In genomic region chr14:39229601-39230110, GRCh38 we compare ENCODE assay signal across 19 cellular contexts. TPM values are rescaled to one million over a fixed set of nuclear protein-coding genes. Genes with fewer than 3 reads are reported as not detected.
DNase-seq lines count a peak whose midpoint lies in the region; ATAC-seq, FAIRE-seq and TF ChIP-seq lines count a peak whose summit lies in the region.
"Had no signal": no experiment of that assay in that cellular context is flagged by ENCODE, and none has a peak within 500 bp of the region (broad histone marks: within the 10 kb centered on the region; RNA-seq: fewer than 3 reads in every experiment).

No MANE protein-coding gene starts in this region.

- TF ChIP-seq POLR2A in HepG2 (IDR thresholded peaks at IDR 0.05; ENCODE audit: insufficient read depth in 1 of 2, low read depth in 2 of 2, low read length in 2 of 2) (no peak), right lobe of liver (IDR thresholded peaks at IDR 0.05) (no peak), K562 (conservative IDR thresholded peaks at IDR 0.05) (no peak)

- H3K4me3 Mint-ChIP-seq in stimulated activated naive CD8-positive, alpha-beta T cell treated with anti-CD3 and anti-CD28 coated beads, Interleukin-15, amount 100 ng/mL, for 72 hours, result peak overlapping the region; percentile 1 to 49
- H3K4me3 Mint-ChIP-seq: memory B cell, nephron progenitor cell had no signal

- intact Hi-C loops in HepG2 (cut with micrococcal nuclease; ENCODE audit: unreplicated experiment), result loop anchor here (5.0 to 10.0 kb wide), 2 partner anchors 83 to 205 kb away; no protein-coding TSS in a partner anchor
- intact Hi-C loops in right lobe of liver (cut with DNase I), result no loop called here
- intact Hi-C loops in OCI-LY7 (cut with micrococcal nuclease; ENCODE audit: unreplicated experiment), result loop anchor here (5.0 kb wide), 2 partner anchors 138 to 203 kb away; partner anchors contain the start of gene FBXO33
- intact Hi-C loops in K562 (cut with micrococcal nuclease), result loop anchor here (2.0 kb wide), 2 partner anchors 123 to 197 kb away; no protein-coding TSS in a partner anchor

- DNase-seq in HepG2 (ENCODE audit: low spot score) (no peak), right lobe of liver (no peak), OCI-LY7 (ENCODE audit: low spot score) (no peak), K562 (ENCODE audit: extremely low read depth in 1 of 4, low spot score in 3 of 4) (peak; percentile 8 to 23 (median 11)), NCI-H2081 treated with DMSO at 0.1 percent for 48 hours (lab: John Stamatoyannopoulos, UW) (no peak), SIG-M5 treated with dmso at 0.1 percent for 504 hours (lab: John Stamatoyannopoulos, UW; ENCODE audit: unreplicated experiment) (no peak)
- DNase-seq in stimulated activated naive CD8-positive, alpha-beta T cell treated with anti-CD3 and anti-CD28 coated beads, Interleukin-15, amount 100 ng/mL, for 72 hours, result peak in 1 of 2 donors; percentile 13
- DNase-seq: dorsolateral prefrontal cortex, esophagus squamous epithelium, GF-D8, NCI-H2029, NCI-H510A, nephron progenitor cell, OCI-M1, substantia nigra had no signal

- peaks cover 52% of the 10 kb centered on the region for H3K4me1 Mint-ChIP-seq in stimulated activated naive CD8-positive, alpha-beta T cell treated with anti-CD3 and anti-CD28 coated beads, Interleukin-15, amount 100 ng/mL, for 72 hours
- H3K4me1 Mint-ChIP-seq: memory B cell, nephron progenitor cell had no signal

- H3K36me3 ChIP-seq in HepG2 (replicated peaks in 1 of 2; ENCODE audit: control insufficient read depth in 1 of 2, insufficient read depth in 2 of 2, low read length in 2 of 2), result no peaks in the 10 kb centered on the region
- no peaks in the 10 kb centered on the region for H3K36me3 ChIP-seq in right lobe of liver
- H3K36me3 ChIP-seq in OCI-LY7 (ENCODE audit: insufficient read depth, low read length), result no peaks in the 10 kb centered on the region
- H3K36me3 ChIP-seq in K562 (ENCODE audit: control insufficient read depth, insufficient read depth, low read length), result no peaks in the 10 kb centered on the region
- H3K36me3 ChIP-seq: esophagus squamous epithelium had no signal

- H3K9me3 ChIP-seq in HepG2 (ENCODE audit: low read length) (no peaks in the 10 kb centered on the region), right lobe of liver (no peaks in the 10 kb centered on the region), OCI-LY7 (ENCODE audit: low read length) (no peaks in the 10 kb centered on the region), K562 (replicated peaks; ENCODE audit: control insufficient read depth, insufficient read depth, low read depth, low read length) (no peaks in the 10 kb centered on the region)
- H3K9me3 ChIP-seq: esophagus squamous epithelium had no signal

- H3K4me2 ChIP-seq in HepG2 (ENCODE audit: low read depth, low read length), result peak overlapping the region; percentile 38
- H3K4me2 ChIP-seq in OCI-LY7 (ENCODE audit: low read length), result no peak overlapping the region
- no peak overlapping the region for H3K4me2 ChIP-seq in K562 (ENCODE audit: insufficient read depth, low read length)

- POLR2A ChIA-PET in HepG2 (lab: Yijun Ruan, JAX) (interaction anchor here (0.7 to 2.3 kb wide), 6 partner anchors 11 to 78 kb away, joined by 3 to 10 read pairs (median 4); partner anchors contain the start of genes PNN and TRAPPC6B), OCI-LY7 (lab: Charles Lee) (interaction anchor here (0.8 kb wide), 1 partner anchor 194 kb away, joined by 5 read pairs; no protein-coding TSS in a partner anchor), K562 (lab: Yijun Ruan, JAX) (no interaction called here)

- TF ChIP-seq RAD21 in HepG2 (CRISPR knock-in tag; IDR thresholded peaks at IDR 0.05) (no peak), K562 (CRISPR knock-in tag; conservative IDR thresholded peaks at IDR 0.05 in 1 of 2, IDR thresholded peaks at IDR 0.05 in 1 of 2) (no peak)

- in situ Hi-C loops in HepG2 (cut with HindIII; ENCODE audit: extremely low pct_ligation_motif_present, low pct_unique_long_range_greater_than_20kb) (loop anchor here (5.0 kb wide), 2 partner anchors 138 to 203 kb away; partner anchors contain the start of gene FBXO33), K562 (cut with MboI) (no loop called here)

- TF ChIP-seq EP300 in HepG2 (IDR thresholded peaks at IDR 0.05; ENCODE audit: low read depth in 2 of 2, low read length in 2 of 2) (no peak), HepG2 (CRISPR knock-in tag; IDR thresholded peaks at IDR 0.05; ENCODE audit: borderline replicate concordance) (no peak), K562 (IDR thresholded peaks at IDR 0.05; ENCODE audit: low read length) (no peak)

- H3K9me2 ChIP-seq in OCI-LY7 (ENCODE audit: insufficient read depth, low read length), result no peaks in the 10 kb centered on the region

- H3K9me3 Mint-ChIP-seq in stimulated activated naive CD8-positive, alpha-beta T cell treated with anti-CD3 and anti-CD28 coated beads, Interleukin-15, amount 100 ng/mL, for 72 hours, result no peaks in the 10 kb centered on the region
- H3K9me3 Mint-ChIP-seq: memory B cell, nephron progenitor cell had no signal

- H3K9ac ChIP-seq in HepG2 (ENCODE audit: insufficient read depth, low read depth, low read length) (peak overlapping the region; percentile 3; the same call in 1 of the 2 replicates), K562 (ENCODE audit: insufficient read depth in 1 of 2, low read depth in 2 of 2, low read length in 2 of 2) (no peak overlapping the region)

- H3K79me2 ChIP-seq in HepG2 (ENCODE audit: insufficient read depth, low read length) (peaks cover 10% of the 10 kb centered on the region), OCI-LY7 (ENCODE audit: insufficient read depth, low read depth, low read length) (no peaks in the 10 kb centered on the region), K562 (ENCODE audit: control insufficient read depth, insufficient read depth, low read length) (no peaks in the 10 kb centered on the region)

- no TSS peak for BruUV-seq in HepG2 (replicated peaks; lab: Mats Ljungman, UMichigan)
- BruUV-seq in OCI-LY7 (replicated peaks; lab: Mats Ljungman, UMichigan), result no TSS peak
- no TSS peak for BruUV-seq in K562 (replicated peaks; lab: Mats Ljungman, UMichigan)

- peak overlapping the region; percentile 42 to 97 for H3K27ac Mint-ChIP-seq in stimulated activated naive CD8-positive, alpha-beta T cell treated with anti-CD3 and anti-CD28 coated beads, Interleukin-15, amount 100 ng/mL, for 72 hours
- H3K27ac Mint-ChIP-seq: memory B cell, nephron progenitor cell had no signal

- 23% methylated on average over 3 of the region's 3 CpGs for WGBS in HepG2 (ENCODE audit: low lambda C conversion rate)
- WGBS in right lobe of liver (ENCODE audit: insufficient coverage, low coverage, low lambda C conversion rate, missing lambda C conversion rate), result no CpG with 5 or more reads among the region's 3 CpGs
- 5% methylated on average over 3 of the region's 3 CpGs for WGBS in K562 (ENCODE audit: insufficient coverage, low coverage, missing lambda C conversion rate)

- TF ChIP-seq CTCF in HepG2 (CRISPR knock-in tag; IDR thresholded peaks at IDR 0.05) (no peak), right lobe of liver (IDR thresholded peaks at IDR 0.05) (no peak), OCI-LY7 (conservative IDR thresholded peaks at IDR 0.05; ENCODE audit: low read length) (no peak), K562 (IDR thresholded peaks at IDR 0.05 in 2 of 3, conservative IDR thresholded peaks at IDR 0.05 in 1 of 3; ENCODE audit: insufficient read depth in 2 of 3, low read depth in 1 of 3, low read length in 3 of 3) (no peak)

- H3K4me1 ChIP-seq in HepG2 (ENCODE audit: insufficient read depth, low read length), result peaks cover 44% of the 10 kb centered on the region
- H3K4me1 ChIP-seq in right lobe of liver, result peaks cover 0 to 13% (median 6%) of the 10 kb centered on the region in 4 donors
- H3K4me1 ChIP-seq in OCI-LY7 (ENCODE audit: insufficient read depth, low read length, poor library complexity, severe bottlenecking), result no peaks in the 10 kb centered on the region
- peaks cover 0 to 20% of the 10 kb centered on the region in 2 experiments; a peak in 3 of 5 replicates for H3K4me1 ChIP-seq in K562 (replicated peaks in 1 of 2; ENCODE audit: control insufficient read depth in 2 of 2, insufficient read depth in 2 of 2, low read length in 2 of 2)

- no peak overlapping the region for H3K27ac ChIP-seq in HepG2 (ENCODE audit: extremely low read length, insufficient read depth, low read length)
- H3K27ac ChIP-seq in right lobe of liver, result no peak overlapping the region
- no peak overlapping the region for H3K27ac ChIP-seq in OCI-LY7 (ENCODE audit: low read depth, low read length, poor library complexity, severe bottlenecking)
- 0 out of 3 replicates have a peak overlapping the region, but pooled peaks have one; percentile 30 for H3K27ac ChIP-seq in K562 (ENCODE audit: extremely low read depth, low read depth, low read length)
- H3K27ac ChIP-seq: esophagus squamous epithelium had no signal

- ATAC-seq in HepG2 (no peak), right lobe of liver (no peak), K562 (peak; percentile 35), HG02623 (IDR thresholded peaks at IDR 0.05; ENCODE audit: unreplicated experiment) (no peak)
- peak; percentile 27 for ATAC-seq in stimulated activated naive CD8-positive, alpha-beta T cell treated with anti-CD3 and anti-CD28 coated beads, Interleukin-15, amount 100 ng/mL, for 72 hours
- ATAC-seq: HCT116 had no signal

- no peaks in the 10 kb centered on the region for H3K9me1 ChIP-seq in K562 (ENCODE audit: control insufficient read depth, insufficient read depth, low read length)

- CTCF ChIA-PET in HepG2 (lab: Yijun Ruan, JAX; ENCODE audit: low intra/inter-chr PET ratio, low total read pairs) (no interaction called here), OCI-LY7 (lab: Charles Lee; ENCODE audit: unreplicated experiment) (no interaction called here), K562 (lab: Yijun Ruan, JAX; ENCODE audit: low intra/inter-chr PET ratio) (no interaction called here)

- no peak overlapping the region for H3K4me3 ChIP-seq in HepG2 (replicated peaks in 1 of 3; ENCODE audit: insufficient read depth in 1 of 3, low read depth in 2 of 3, low read length in 3 of 3)
- H3K4me3 ChIP-seq in right lobe of liver, result no peak overlapping the region
- H3K4me3 ChIP-seq in OCI-LY7 (ENCODE audit: low read depth, low read length, poor library complexity, severe bottlenecking), result no peak overlapping the region
- no peak overlapping the region for H3K4me3 ChIP-seq in K562
- H3K4me3 ChIP-seq: dorsolateral prefrontal cortex, esophagus squamous epithelium had no signal

- H2AFZ ChIP-seq in HepG2 (ENCODE audit: low read length) (peak overlapping the region; percentile 51), OCI-LY7 (ENCODE audit: low read length) (0 out of 2 replicates have a peak overlapping the region, but pooled peaks have one; percentile 12), K562 (ENCODE audit: low read depth, low read length) (peak overlapping the region; percentile 48)

- H3K27me3 ChIP-seq in HepG2 (ENCODE audit: control insufficient read depth in 1 of 2, insufficient read depth in 2 of 2, low read length in 2 of 2), result no peaks in the 10 kb centered on the region; a peak in 1 of 5 replicates
- no peaks in the 10 kb centered on the region for H3K27me3 ChIP-seq in right lobe of liver
- H3K27me3 ChIP-seq in K562 (ENCODE audit: control insufficient read depth in 2 of 2, insufficient read depth in 2 of 2, low read length in 2 of 2), result no peaks in the 10 kb centered on the region
- H3K27me3 ChIP-seq: dorsolateral prefrontal cortex, esophagus squamous epithelium had no signal

- FAIRE-seq in HepG2 (lab: Jason Lieb, UNC) (no peak), K562 (lab: Jason Lieb, UNC) (no peak)
- FAIRE-seq: D721Med had no signal

- H4K20me1 ChIP-seq in HepG2 (ENCODE audit: insufficient read depth, low read length) (no peaks in the 10 kb centered on the region), OCI-LY7 (ENCODE audit: insufficient read depth, low read length) (no peaks in the 10 kb centered on the region), K562 (replicated peaks; ENCODE audit: control insufficient read depth, insufficient read depth, low read length) (no peaks in the 10 kb centered on the region)

- no peaks in the 10 kb centered on the region for H3K27me3 Mint-ChIP-seq in stimulated activated naive CD8-positive, alpha-beta T cell treated with anti-CD3 and anti-CD28 coated beads, Interleukin-15, amount 100 ng/mL, for 72 hours

RNA-seq across cellular contexts. Expression of gene MIA2, which starts 4.1 kb away (rescaled TPM):
- total RNA-seq in HepG2 (2016; rRNA removed; fragmentation: Illumina TruSeq; extraction: Trizol) (119 and 158 TPM in 2 replicates), right lobe of liver (10 to 100 TPM; 58.7 to 90.8 (median 73.6) TPM), OCI-LY7 (2022) (28.3 and 34.4 TPM in 2 replicates), K562 (2014; rRNA removed) (6.9 and 7.2 TPM in 2 replicates), K562 (2014; rRNA removed; fragmentation: Illumina TruSeq; extraction: Trizol) (17.0 and 18.9 TPM in 2 replicates), K562 (2015; rRNA removed; fragmentation: Illumina TruSeq; extraction: Trizol) (11.8 and 13.6 TPM in 2 replicates), K562 (2021) (10.4 and 12.8 TPM in 2 replicates)
- total RNA-seq in HepG2 (2016; cell fraction: cytosol; rRNA removed; fragmentation: Illumina TruSeq; extraction: Trizol; ENCODE audit: low read depth), result 154 and 169 TPM in 2 replicates
- total RNA-seq in HepG2 (2016; cell fraction: insoluble cytoplasmic fraction; rRNA removed; fragmentation: Illumina TruSeq; extraction: Trizol), result 111 and 161 TPM in 2 replicates
- total RNA-seq in HepG2 (2016; cell fraction: membrane; rRNA removed; fragmentation: Illumina TruSeq; extraction: Trizol), result 165 and 196 TPM in 2 replicates
- 192 and 219 TPM in 2 replicates for total RNA-seq in HepG2 (2016; cell fraction: nucleus; rRNA removed; fragmentation: Illumina TruSeq; extraction: Trizol)
- polyA plus RNA-seq in HepG2 (2011; rRNA removed) (131 and 134 TPM in 2 replicates), K562 (2011; rRNA removed) (12.3 and 13.0 TPM in 2 replicates), K562 (2014; fragmentation: Illumina TruSeq; extraction: Trizol) (18.3 and 21.8 TPM in 2 replicates), K562 (2014; fragmentation: Nextera tagmentation; extraction: Ambion mirVana) (10 to 100 TPM in 1 of 2 experiments, 1 to 10 TPM in 1; 6.0 to 11.5 TPM), K562 (2014; rRNA removed) (11.8 and 12.2 TPM in 2 replicates)
- 57.1 and 79.7 TPM in 2 replicates for polyA plus RNA-seq in HepG2 (2011; cell fraction: cytosol; rRNA removed)
- polyA plus RNA-seq in HepG2 (2011; cell fraction: nucleus; rRNA removed), result 77.3 and 94.7 TPM in 2 replicates
- 103 and 118 TPM in 2 replicates for polyA plus RNA-seq in HepG2 (2012)
- 19.6 and 24.5 TPM in 2 replicates for polyA plus RNA-seq in HepG2 (2016; cell fraction: cytosol; fragmentation: Illumina TruSeq; extraction: Trizol; ENCODE audit: low read depth)
- polyA plus RNA-seq in HepG2 (2016; cell fraction: insoluble cytoplasmic fraction; fragmentation: Illumina TruSeq; extraction: Trizol; ENCODE audit: low read depth), result 95.4 and 102 TPM in 2 replicates
- polyA plus RNA-seq in HepG2 (2016; cell fraction: membrane; fragmentation: Illumina TruSeq; extraction: Trizol; ENCODE audit: low read depth), result 45.8 and 50.4 TPM in 2 replicates
- 216 and 223 TPM in 2 replicates for polyA plus RNA-seq in HepG2 (2016; cell fraction: nucleus; fragmentation: Illumina TruSeq; extraction: Trizol; ENCODE audit: insufficient read depth, low read depth)
- 24.3 and 71.9 TPM in 2 replicates for polyA minus RNA-seq in HepG2 (2011; rRNA and poly(A)+ RNA removed; ENCODE audit: low replicate concordance)
- 59.9 and 69.8 TPM in 2 replicates for polyA minus RNA-seq in HepG2 (2011; cell fraction: cytosol; rRNA and poly(A)+ RNA removed)
- polyA minus RNA-seq in HepG2 (2011; cell fraction: nucleus; rRNA and poly(A)+ RNA removed), result 211 and 242 TPM in 2 replicates
- total RNA-seq in OCI-LY7 (2014; rRNA removed; shearing (Covaris generic)), result 16.9 and 20.2 TPM in 2 replicates
- total RNA-seq in K562 (2011; cell fraction: chromatin; rRNA removed; ENCODE audit: low replicate concordance), result 7.1 and 20.8 TPM in 2 replicates
- total RNA-seq in K562 (2011; cell fraction: nucleolus; rRNA removed), result 5.3 and 8.0 TPM in 2 replicates
- total RNA-seq in K562 (2011; cell fraction: nucleoplasm; rRNA removed), result 12.2 and 17.0 TPM in 2 replicates
- polyA plus RNA-seq in K562 (2011; cell fraction: cytosol; rRNA removed), result 6.4 and 8.1 TPM in 2 replicates
- polyA plus RNA-seq in K562 (2011; cell fraction: nucleus; rRNA removed), result 10.6 and 11.1 TPM in 2 replicates
- 7.3 and 17.5 TPM in 2 replicates for polyA plus RNA-seq in K562 (2012)
- 8.6 and 10.0 TPM in 2 replicates for polyA minus RNA-seq in K562 (2011; rRNA and poly(A)+ RNA removed)
- polyA minus RNA-seq in K562 (2011; cell fraction: cytosol; rRNA and poly(A)+ RNA removed), result 4.2 and 5.0 TPM in 2 replicates
- 5.0 and 7.9 TPM in 2 replicates for polyA minus RNA-seq in K562 (2011; cell fraction: nucleus; rRNA and poly(A)+ RNA removed)

RNA-seq across cellular contexts. Expression of gene PNN, which starts 54.6 kb away (rescaled TPM):
- 110 and 214 TPM in 2 replicates for total RNA-seq in HepG2 (2016; rRNA removed; fragmentation: Illumina TruSeq; extraction: Trizol)
- total RNA-seq in HepG2 (2016; cell fraction: cytosol; rRNA removed; fragmentation: Illumina TruSeq; extraction: Trizol; ENCODE audit: low read depth), result 47.1 and 48.8 TPM in 2 replicates
- total RNA-seq in HepG2 (2016; cell fraction: insoluble cytoplasmic fraction; rRNA removed; fragmentation: Illumina TruSeq; extraction: Trizol), result 105 and 215 TPM in 2 replicates
- 22.0 and 26.0 TPM in 2 replicates for total RNA-seq in HepG2 (2016; cell fraction: membrane; rRNA removed; fragmentation: Illumina TruSeq; extraction: Trizol)
- 407 and 445 TPM in 2 replicates for total RNA-seq in HepG2 (2016; cell fraction: nucleus; rRNA removed; fragmentation: Illumina TruSeq; extraction: Trizol)
- polyA plus RNA-seq in HepG2 (2011; rRNA removed), result 58.0 and 58.6 TPM in 2 replicates
- 22.1 and 29.7 TPM in 2 replicates for polyA plus RNA-seq in HepG2 (2011; cell fraction: cytosol; rRNA removed)
- polyA plus RNA-seq in HepG2 (2011; cell fraction: nucleus; rRNA removed), result 315 and 430 TPM in 2 replicates
- polyA plus RNA-seq in HepG2 (2012), result 184 and 252 TPM in 2 replicates
- 4.4 and 5.0 TPM in 2 replicates for polyA plus RNA-seq in HepG2 (2016; cell fraction: cytosol; fragmentation: Illumina TruSeq; extraction: Trizol; ENCODE audit: low read depth)
- polyA plus RNA-seq in HepG2 (2016; cell fraction: insoluble cytoplasmic fraction; fragmentation: Illumina TruSeq; extraction: Trizol; ENCODE audit: low read depth), result 155 and 157 TPM in 2 replicates
- 13.0 and 14.4 TPM in 2 replicates for polyA plus RNA-seq in HepG2 (2016; cell fraction: membrane; fragmentation: Illumina TruSeq; extraction: Trizol; ENCODE audit: low read depth)
- 1,319 and 1,369 TPM in 2 replicates for polyA plus RNA-seq in HepG2 (2016; cell fraction: nucleus; fragmentation: Illumina TruSeq; extraction: Trizol; ENCODE audit: insufficient read depth, low read depth)
- polyA minus RNA-seq in HepG2 (2011; rRNA and poly(A)+ RNA removed; ENCODE audit: low replicate concordance), result 19.2 and 20.9 TPM in 2 replicates
- polyA minus RNA-seq in HepG2 (2011; cell fraction: cytosol; rRNA and poly(A)+ RNA removed), result 15.5 and 21.0 TPM in 2 replicates
- 311 and 317 TPM in 2 replicates for polyA minus RNA-seq in HepG2 (2011; cell fraction: nucleus; rRNA and poly(A)+ RNA removed)
- total RNA-seq in right lobe of liver, result 10 to 100 TPM; 12.2 to 42.0 (median 23.8) TPM
- 93.5 and 137 TPM in 2 replicates for total RNA-seq in OCI-LY7 (2014; rRNA removed; shearing (Covaris generic))
- total RNA-seq in OCI-LY7 (2022), result 187 and 214 TPM in 2 replicates
- total RNA-seq in K562 (2011; cell fraction: chromatin; rRNA removed; ENCODE audit: low replicate concordance), result 53.9 and 152 TPM in 2 replicates
- total RNA-seq in K562 (2011; cell fraction: nucleolus; rRNA removed), result 34.2 and 42.7 TPM in 2 replicates
- 65.9 and 95.0 TPM in 2 replicates for total RNA-seq in K562 (2011; cell fraction: nucleoplasm; rRNA removed)
- 59.9 and 69.7 TPM in 2 replicates for total RNA-seq in K562 (2014; rRNA removed)
- 75.9 and 84.5 TPM in 2 replicates for total RNA-seq in K562 (2014; rRNA removed; fragmentation: Illumina TruSeq; extraction: Trizol)
- total RNA-seq in K562 (2015; rRNA removed; fragmentation: Illumina TruSeq; extraction: Trizol), result 68.2 and 81.4 TPM in 2 replicates
- total RNA-seq in K562 (2021), result 53.4 and 67.7 TPM in 2 replicates
- 42.8 and 46.6 TPM in 2 replicates for polyA plus RNA-seq in K562 (2011; rRNA removed)
- 7.8 and 21.8 TPM in 2 replicates for polyA plus RNA-seq in K562 (2011; cell fraction: cytosol; rRNA removed)
- polyA plus RNA-seq in K562 (2011; cell fraction: nucleus; rRNA removed), result 123 and 157 TPM in 2 replicates
- polyA plus RNA-seq in K562 (2012), result 71.6 and 86.2 TPM in 2 replicates
- 105 and 133 TPM in 2 replicates for polyA plus RNA-seq in K562 (2014; fragmentation: Illumina TruSeq; extraction: Trizol)
- polyA plus RNA-seq in K562 (2014; fragmentation: Nextera tagmentation; extraction: Ambion mirVana), result 10 to 100 TPM; 30.2 to 38.1 TPM
- polyA plus RNA-seq in K562 (2014; rRNA removed), result 138 and 188 TPM in 2 replicates
- 32.5 and 38.4 TPM in 2 replicates for polyA minus RNA-seq in K562 (2011; rRNA and poly(A)+ RNA removed)
- polyA minus RNA-seq in K562 (2011; cell fraction: cytosol; rRNA and poly(A)+ RNA removed), result 9.0 and 10.4 TPM in 2 replicates
- 42.9 and 69.9 TPM in 2 replicates for polyA minus RNA-seq in K562 (2011; cell fraction: nucleus; rRNA and poly(A)+ RNA removed)

RNA-seq across cellular contexts. Expression of gene TRAPPC6B, which starts 59.5 kb away (rescaled TPM):
- 51.2 and 77.5 TPM in 2 replicates for total RNA-seq in HepG2 (2016; rRNA removed; fragmentation: Illumina TruSeq; extraction: Trizol)
- 9.2 and 9.8 TPM in 2 replicates for total RNA-seq in HepG2 (2016; cell fraction: cytosol; rRNA removed; fragmentation: Illumina TruSeq; extraction: Trizol; ENCODE audit: low read depth)
- 48.6 and 74.0 TPM in 2 replicates for total RNA-seq in HepG2 (2016; cell fraction: insoluble cytoplasmic fraction; rRNA removed; fragmentation: Illumina TruSeq; extraction: Trizol)
- 22.7 and 27.3 TPM in 2 replicates for total RNA-seq in HepG2 (2016; cell fraction: membrane; rRNA removed; fragmentation: Illumina TruSeq; extraction: Trizol)
- total RNA-seq in HepG2 (2016; cell fraction: nucleus; rRNA removed; fragmentation: Illumina TruSeq; extraction: Trizol), result 47.2 and 50.6 TPM in 2 replicates
- 29.8 and 34.3 TPM in 2 replicates for polyA plus RNA-seq in HepG2 (2011; rRNA removed)
- 19.3 and 27.7 TPM in 2 replicates for polyA plus RNA-seq in HepG2 (2011; cell fraction: cytosol; rRNA removed)
- 37.2 and 38.5 TPM in 2 replicates for polyA plus RNA-seq in HepG2 (2011; cell fraction: nucleus; rRNA removed)
- polyA plus RNA-seq in HepG2 (2012), result 35.0 and 40.6 TPM in 2 replicates
- 3.4 and 3.5 TPM in 2 replicates for polyA plus RNA-seq in HepG2 (2016; cell fraction: cytosol; fragmentation: Illumina TruSeq; extraction: Trizol; ENCODE audit: low read depth)
- 65.3 and 70.4 TPM in 2 replicates for polyA plus RNA-seq in HepG2 (2016; cell fraction: insoluble cytoplasmic fraction; fragmentation: Illumina TruSeq; extraction: Trizol; ENCODE audit: low read depth)
- 13.6 and 13.7 TPM in 2 replicates for polyA plus RNA-seq in HepG2 (2016; cell fraction: membrane; fragmentation: Illumina TruSeq; extraction: Trizol; ENCODE audit: low read depth)
- 67.7 and 73.9 TPM in 2 replicates for polyA plus RNA-seq in HepG2 (2016; cell fraction: nucleus; fragmentation: Illumina TruSeq; extraction: Trizol; ENCODE audit: insufficient read depth, low read depth)
- polyA minus RNA-seq in HepG2 (2011; rRNA and poly(A)+ RNA removed; ENCODE audit: low replicate concordance), result 12.1 and 22.6 TPM in 2 replicates
- 23.4 and 31.4 TPM in 2 replicates for polyA minus RNA-seq in HepG2 (2011; cell fraction: cytosol; rRNA and poly(A)+ RNA removed)
- polyA minus RNA-seq in HepG2 (2011; cell fraction: nucleus; rRNA and poly(A)+ RNA removed), result 55.9 and 62.2 TPM in 2 replicates
- total RNA-seq in right lobe of liver, result 10 to 100 TPM; 11.4 to 26.9 (median 15.1) TPM
- 21.0 and 30.3 TPM in 2 replicates for total RNA-seq in OCI-LY7 (2014; rRNA removed; shearing (Covaris generic))
- 27.2 and 30.7 TPM in 2 replicates for total RNA-seq in OCI-LY7 (2022)
- total RNA-seq in K562 (2011; cell fraction: chromatin; rRNA removed; ENCODE audit: low replicate concordance), result 21.2 and 33.4 TPM in 2 replicates
- 7.7 and 9.7 TPM in 2 replicates for total RNA-seq in K562 (2011; cell fraction: nucleolus; rRNA removed)
- total RNA-seq in K562 (2011; cell fraction: nucleoplasm; rRNA removed), result 18.5 and 35.6 TPM in 2 replicates
- total RNA-seq in K562 (2014; rRNA removed), result 16.8 and 18.2 TPM in 2 replicates
- 17.4 and 21.3 TPM in 2 replicates for total RNA-seq in K562 (2014; rRNA removed; fragmentation: Illumina TruSeq; extraction: Trizol)
- total RNA-seq in K562 (2015; rRNA removed; fragmentation: Illumina TruSeq; extraction: Trizol), result 15.2 and 16.3 TPM in 2 replicates
- 22.1 and 22.5 TPM in 2 replicates for total RNA-seq in K562 (2021)
- 20.4 and 23.8 TPM in 2 replicates for polyA plus RNA-seq in K562 (2011; rRNA removed)
- polyA plus RNA-seq in K562 (2011; cell fraction: cytosol; rRNA removed), result 3.6 and 10.8 TPM in 2 replicates
- polyA plus RNA-seq in K562 (2011; cell fraction: nucleus; rRNA removed), result 19.0 and 19.7 TPM in 2 replicates
- 16.4 and 20.5 TPM in 2 replicates for polyA plus RNA-seq in K562 (2012)
- 18.5 and 24.5 TPM in 2 replicates for polyA plus RNA-seq in K562 (2014; fragmentation: Illumina TruSeq; extraction: Trizol)
- polyA plus RNA-seq in K562 (2014; fragmentation: Nextera tagmentation; extraction: Ambion mirVana), result 1 to 10 TPM; 3.8 to 6.4 TPM
- polyA plus RNA-seq in K562 (2014; rRNA removed), result 20.3 and 23.1 TPM in 2 replicates
- polyA minus RNA-seq in K562 (2011; rRNA and poly(A)+ RNA removed), result 23.6 and 23.8 TPM in 2 replicates
- 9.6 and 11.4 TPM in 2 replicates for polyA minus RNA-seq in K562 (2011; cell fraction: cytosol; rRNA and poly(A)+ RNA removed)
- polyA minus RNA-seq in K562 (2011; cell fraction: nucleus; rRNA and poly(A)+ RNA removed), result 7.9 and 16.4 TPM in 2 replicates

Comparison
In these comparisons a context has a peak if more than half of its experiments do, and no peak if none do; other contexts are left out.
1. intact Hi-C loops: an anchor here in HepG2 (5.0 to 10.0 kb wide), OCI-LY7 (5.0 kb wide) and K562 (2.0 kb wide); none called in right lobe of liver.
2. ATAC-seq: peak in K562 (single experiment) and stimulated activated naive CD8-positive, alpha-beta T cell treated with anti-CD3 and anti-CD28 coated beads, Interleukin-15, amount 100 ng/mL, for 72 hours (single experiment); none in HepG2 (single experiment), right lobe of liver (0 of 4) and HG02623 (single experiment).
3. DNase-seq: peak in K562 (4 of 4); none in HepG2 (single experiment), right lobe of liver (0 of 3), OCI-LY7 (single experiment), NCI-H2081 treated with DMSO at 0.1 percent for 48 hours (single experiment) and SIG-M5 treated with dmso at 0.1 percent for 504 hours (single experiment).
4. Of the 241 proteins assayed by ChIP-seq in both HepG2 and K562: peak only in HepG2: HMG20A; only in K562: NCOR1; in both: none; in neither: 239.
5. Peak in every context shown above with its lines, with median percentiles within 50 percentile points of each other: H2AFZ ChIP-seq.